ENCODE assay signal across 1 cellular context in genomic region chr12:32159925-32160324, GRCh38.
TF ChIP-seq lines count a peak whose summit lies in the region.

No MANE protein-coding gene starts in this region.

TF ChIP-seq in IMR-90, 13 proteins besides CTCF, POLR2A, EP300 and RAD21:
- TF ChIP-seq RFX5 (IDR thresholded peaks at IDR 0.05; ENCODE audit: low read depth, low read length) (no peak), MAZ (IDR thresholded peaks at IDR 0.05; ENCODE audit: borderline replicate concordance, low read depth, low read length) (no peak), CHD1 (IDR thresholded peaks at IDR 0.05; ENCODE audit: low read depth, low read length) (no peak), SMC3 (IDR thresholded peaks at IDR 0.05; ENCODE audit: low read depth, low read length) (no peak), ELK1 (IDR thresholded peaks at IDR 0.05; ENCODE audit: borderline replicate concordance, low read depth, low read length) (no peak), FOS (IDR thresholded peaks at IDR 0.05; ENCODE audit: low read depth, low read length) (no peak)
